ENCODE assay signal across 10 cellular contexts in the genomic region with DNA sequence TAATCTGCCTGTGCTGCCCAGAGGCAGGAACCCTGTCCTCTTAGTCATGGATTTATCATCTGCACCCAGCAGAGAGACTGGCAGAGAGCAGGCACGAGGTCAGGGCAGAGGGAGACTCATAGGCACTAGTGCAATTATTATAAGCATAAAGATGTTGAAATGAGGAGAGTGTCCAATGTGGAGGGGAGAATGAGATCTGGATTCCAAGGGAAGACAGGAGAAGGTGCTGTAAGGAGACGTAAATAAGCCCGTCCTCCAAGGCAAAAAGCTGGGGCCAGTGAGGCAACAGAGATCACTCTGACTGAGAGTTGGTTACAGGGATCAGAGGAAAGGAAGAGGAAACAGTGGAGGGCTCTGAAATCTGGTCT.
DNase-seq lines count a peak whose midpoint lies in the region; ATAC-seq and TF ChIP-seq lines count a peak whose summit lies in the region.
"Had no signal": no experiment of that assay in that cellular context is flagged by ENCODE, and none has a peak within 500 bp of the region (broad histone marks: within the 10 kb centered on the region; RNA-seq: fewer than 3 reads in every experiment).

No MANE protein-coding gene starts in this region.

- 77 to 85% (median 82%) methylated on average over 3 of the region's 3 CpGs for WGBS in stomach, 5 donors

- H3K36me3 ChIP-seq in stomach, result no peaks in the 10 kb centered on the region

- H3K9me3 ChIP-seq in stomach, result no peaks in the 10 kb centered on the region

- intact Hi-C loops in stomach (cut with DNase I; ENCODE audit: low total_unique reads), result no loop called here

- TF ChIP-seq EP300 in stomach (IDR thresholded peaks at IDR 0.05), result no peak

- H3K4me3 ChIP-seq in stomach, result no peak overlapping the region

- H3K4me1 ChIP-seq in stomach, result peaks cover 0 to 17% (median 3%) of the 10 kb centered on the region in 4 donors

- H3K27ac ChIP-seq in epithelial cell of prostate (no peak overlapping the region), stomach (no peak overlapping the region)

- no peaks in the 10 kb centered on the region for H3K27me3 ChIP-seq in stomach

- TF ChIP-seq POLR2A in stomach (IDR thresholded peaks at IDR 0.05), result no peak

- TF ChIP-seq CTCF in omental fat pad (IDR thresholded peaks at IDR 0.05) (no peak), stomach (IDR thresholded peaks at IDR 0.05) (no peak)

- peak; percentile 59 for ATAC-seq in omental fat pad (ENCODE audit: low FRiP score)

- DNase-seq in ELR (ENCODE audit: low read depth) (peak; percentile 89), RKO (ENCODE audit: low spot score) (peak; percentile 30), epithelial cell of prostate (ENCODE audit: low read depth, low spot score) (peak; percentile 55), omental fat pad (ENCODE audit: low spot score) (no peak), stomach (no peak), T-helper 9 cell (no peak), NCI-H1436 treated with DMSO at 0.1 percent for 48 hours (lab: John Stamatoyannopoulos, UW) (no peak), NK-92 (lab: John Stamatoyannopoulos, UW; ENCODE audit: unreplicated experiment) (no peak)
- DNase-seq: CD4-positive, alpha-beta T cell; immature natural killer cell had no signal

Comparison
In these comparisons a context has a peak if more than half of its experiments do, and no peak if none do; other contexts are left out.
1. DNase-seq: peak in ELR (single experiment), RKO (single experiment) and epithelial cell of prostate (single experiment); none in omental fat pad (single experiment), stomach (single experiment), T-helper 9 cell (single experiment), NCI-H1436 treated with DMSO at 0.1 percent for 48 hours (single experiment) and NK-92 (single experiment).